Comparison of ENCODE assay signal across 21 cellular contexts in the genomic region with DNA sequence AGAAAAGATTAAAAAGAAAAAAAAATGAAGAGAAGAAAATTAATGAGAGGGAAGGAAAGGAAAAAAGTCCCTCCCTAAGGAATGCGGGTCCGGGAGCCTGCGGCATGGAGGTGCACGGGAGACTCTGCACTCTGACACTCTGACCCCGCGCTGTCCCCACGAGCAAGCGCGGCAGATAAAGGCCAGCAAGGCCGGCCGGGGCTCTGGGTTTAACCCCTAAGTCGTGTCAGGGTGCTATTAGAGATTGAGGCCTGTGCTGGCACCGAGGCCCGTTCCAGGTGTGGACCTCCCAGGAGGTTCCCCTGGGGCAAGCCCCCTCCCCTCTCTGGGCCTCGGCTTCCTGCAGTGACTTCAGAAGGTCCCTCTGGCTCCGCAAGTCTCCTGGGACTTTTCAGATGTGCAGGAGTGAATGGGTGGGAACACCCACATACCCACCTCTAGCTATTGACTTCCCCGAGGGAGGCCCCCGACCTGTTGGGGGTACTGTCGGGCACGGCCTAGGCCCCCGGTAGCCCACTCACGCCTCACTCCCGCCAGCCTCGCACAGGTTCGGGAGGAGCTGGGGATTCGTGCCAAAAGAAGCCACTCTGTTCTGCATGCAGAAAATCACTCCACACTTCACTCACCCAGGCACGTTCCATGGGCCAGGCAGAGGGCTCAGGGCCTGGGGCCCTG.
"Had no signal": no experiment of that assay in that cellular context is flagged by ENCODE, and none has a peak within 500 bp of the region (broad histone marks: within the 10 kb centered on the region; RNA-seq: fewer than 3 reads in every experiment).

No MANE protein-coding gene starts in this region.

- H3K4me3 ChIP-seq: SJSA1 had no signal

- H3K27me3 ChIP-seq: SJSA1 had no signal

- ATAC-seq: activated CD8-positive, alpha-beta T cell treated with anti-CD3 and anti-CD28 coated beads, Interleukin-2, amount 10 ng/mL, durations not matched to agents 7 days and 5 days; PC-3; SK-N-SH treated with all-trans-retinoic acid at 6 μM for 48 hours had no signal

- H3K27ac ChIP-seq: SJSA1 had no signal

- DNase-seq: activated CD4-positive, alpha-beta T cell treated with anti-CD3 and anti-CD28 coated beads for 48 hours; activated CD4-positive, alpha-beta T cell treated with anti-CD3 and anti-CD28 coated beads, Interleukin-2, amount 50 U/mL, for 4 hours; activated CD4-positive, CD25-positive, alpha-beta regulatory T cell treated with anti-CD3 and anti-CD28 coated beads, Interleukin-2, amount 50 U/mL, for 72 hours; activated CD8-positive, alpha-beta memory T cell treated with anti-CD3 and anti-CD28 coated beads, Interleukin-2, amount 50 U/mL, for 48 hours; activated CD8-positive, alpha-beta T cell treated with anti-CD3 and anti-CD28 coated beads, Interleukin-2, amount 10 ng/mL, durations not matched to agents 7 days and 5 days; activated naive CD4-positive, alpha-beta T cell treated with anti-CD3 and anti-CD28 coated beads, Interleukin-2, amount 50 U/mL, for 16 hours; activated T-cell treated with anti-CD3 and anti-CD28 coated beads, Interleukin-2, amount 50 U/mL, for 1 hour; Kasumi-1; KBM-7; NCI-H1105 treated with DMSO at 0.1 percent for 48 hours; NCI-H1436 treated with DMSO at 0.1 percent for 48 hours; NCI-H187; NCI-H2081; NCI-H510A treated with DMSO at 0.1 percent for 48 hours; NCI-H69; PC-3; SHP77; SW 1271 had no signal

- H3K4me3 Mint-ChIP-seq: activated CD8-positive, alpha-beta T cell treated with anti-CD3 and anti-CD28 coated beads, Interleukin-2, amount 10 ng/mL, durations not matched to agents 7 days and 5 days; T-helper 2 cell treated with Interferon-gamma antibody and Interleukin-4, amounts not matched to agents 5 μg/mL and 100 μg/mL, for 36 hours had no signal

- H3K36me3 ChIP-seq: SJSA1 had no signal

- H3K4me1 ChIP-seq: SJSA1 had no signal

- H3K27ac Mint-ChIP-seq: activated CD8-positive, alpha-beta T cell treated with anti-CD3 and anti-CD28 coated beads, Interleukin-2, amount 10 ng/mL, durations not matched to agents 7 days and 5 days; T-helper 2 cell treated with Interferon-gamma antibody and Interleukin-4, amounts not matched to agents 5 μg/mL and 100 μg/mL, for 36 hours had no signal
